Comparison of ENCODE assay signal across 1 cellular context in the genomic region with DNA sequence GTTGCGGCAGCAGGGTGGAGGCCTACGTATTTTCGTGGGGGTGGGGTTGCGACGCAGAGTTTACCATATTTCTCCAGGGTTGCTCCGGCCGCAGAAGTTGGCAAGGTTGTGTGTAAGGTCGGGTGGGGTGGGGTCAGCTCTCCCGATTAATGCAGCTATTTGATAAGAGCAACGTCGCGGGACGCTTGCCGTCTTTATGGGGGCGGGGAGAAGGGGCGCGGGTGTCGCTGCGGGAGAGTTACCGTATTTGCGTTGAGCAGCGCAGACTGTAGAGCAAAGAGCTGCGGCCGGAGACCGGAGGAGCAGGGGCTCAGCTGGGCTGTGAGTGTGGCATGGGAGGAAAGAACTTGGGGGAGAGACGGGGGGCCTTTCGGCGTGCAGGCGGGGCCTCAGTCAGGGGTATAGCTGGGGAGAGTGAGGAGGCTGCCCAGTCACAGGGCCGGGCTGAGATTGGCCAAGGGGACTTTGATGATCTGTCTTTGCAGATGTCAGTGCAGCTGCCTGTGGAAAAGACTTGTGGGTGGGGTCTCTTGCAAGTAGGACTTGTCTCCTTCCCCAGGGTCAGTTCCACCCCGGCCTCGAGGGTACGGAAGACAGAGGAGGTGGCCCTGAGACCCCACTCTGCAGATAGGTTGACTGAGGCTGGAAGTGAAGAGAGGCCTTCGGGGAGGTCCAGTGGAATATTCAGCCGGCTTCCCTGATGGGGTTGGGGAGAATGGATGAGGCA.
A peak's percentile ranks its signal among the peaks of the same experiment; 100 is the strongest.
TF ChIP-seq lines count a peak whose summit lies in the region.

No MANE protein-coding gene starts in this region.

TF ChIP-seq in K562, 482 proteins besides CTCF, POLR2A, EP300 and RAD21 (continued from another document):
- TF ChIP-seq TRIM24 (IDR thresholded peaks at IDR 0.05), result peak in 1 of 2 experiments; percentile 52; a peak in 1 of 4 replicates
- peak; percentile 3; the same call in 1 of the 2 replicates for TF ChIP-seq ZKSCAN1 (IDR thresholded peaks at IDR 0.05; ENCODE audit: low read depth, low read length)
- 0 out of 2 replicates have a peak, but pooled peaks have one; percentile 19 for TF ChIP-seq HDGF (IDR thresholded peaks at IDR 0.05)
- TF ChIP-seq, protein P1, sequence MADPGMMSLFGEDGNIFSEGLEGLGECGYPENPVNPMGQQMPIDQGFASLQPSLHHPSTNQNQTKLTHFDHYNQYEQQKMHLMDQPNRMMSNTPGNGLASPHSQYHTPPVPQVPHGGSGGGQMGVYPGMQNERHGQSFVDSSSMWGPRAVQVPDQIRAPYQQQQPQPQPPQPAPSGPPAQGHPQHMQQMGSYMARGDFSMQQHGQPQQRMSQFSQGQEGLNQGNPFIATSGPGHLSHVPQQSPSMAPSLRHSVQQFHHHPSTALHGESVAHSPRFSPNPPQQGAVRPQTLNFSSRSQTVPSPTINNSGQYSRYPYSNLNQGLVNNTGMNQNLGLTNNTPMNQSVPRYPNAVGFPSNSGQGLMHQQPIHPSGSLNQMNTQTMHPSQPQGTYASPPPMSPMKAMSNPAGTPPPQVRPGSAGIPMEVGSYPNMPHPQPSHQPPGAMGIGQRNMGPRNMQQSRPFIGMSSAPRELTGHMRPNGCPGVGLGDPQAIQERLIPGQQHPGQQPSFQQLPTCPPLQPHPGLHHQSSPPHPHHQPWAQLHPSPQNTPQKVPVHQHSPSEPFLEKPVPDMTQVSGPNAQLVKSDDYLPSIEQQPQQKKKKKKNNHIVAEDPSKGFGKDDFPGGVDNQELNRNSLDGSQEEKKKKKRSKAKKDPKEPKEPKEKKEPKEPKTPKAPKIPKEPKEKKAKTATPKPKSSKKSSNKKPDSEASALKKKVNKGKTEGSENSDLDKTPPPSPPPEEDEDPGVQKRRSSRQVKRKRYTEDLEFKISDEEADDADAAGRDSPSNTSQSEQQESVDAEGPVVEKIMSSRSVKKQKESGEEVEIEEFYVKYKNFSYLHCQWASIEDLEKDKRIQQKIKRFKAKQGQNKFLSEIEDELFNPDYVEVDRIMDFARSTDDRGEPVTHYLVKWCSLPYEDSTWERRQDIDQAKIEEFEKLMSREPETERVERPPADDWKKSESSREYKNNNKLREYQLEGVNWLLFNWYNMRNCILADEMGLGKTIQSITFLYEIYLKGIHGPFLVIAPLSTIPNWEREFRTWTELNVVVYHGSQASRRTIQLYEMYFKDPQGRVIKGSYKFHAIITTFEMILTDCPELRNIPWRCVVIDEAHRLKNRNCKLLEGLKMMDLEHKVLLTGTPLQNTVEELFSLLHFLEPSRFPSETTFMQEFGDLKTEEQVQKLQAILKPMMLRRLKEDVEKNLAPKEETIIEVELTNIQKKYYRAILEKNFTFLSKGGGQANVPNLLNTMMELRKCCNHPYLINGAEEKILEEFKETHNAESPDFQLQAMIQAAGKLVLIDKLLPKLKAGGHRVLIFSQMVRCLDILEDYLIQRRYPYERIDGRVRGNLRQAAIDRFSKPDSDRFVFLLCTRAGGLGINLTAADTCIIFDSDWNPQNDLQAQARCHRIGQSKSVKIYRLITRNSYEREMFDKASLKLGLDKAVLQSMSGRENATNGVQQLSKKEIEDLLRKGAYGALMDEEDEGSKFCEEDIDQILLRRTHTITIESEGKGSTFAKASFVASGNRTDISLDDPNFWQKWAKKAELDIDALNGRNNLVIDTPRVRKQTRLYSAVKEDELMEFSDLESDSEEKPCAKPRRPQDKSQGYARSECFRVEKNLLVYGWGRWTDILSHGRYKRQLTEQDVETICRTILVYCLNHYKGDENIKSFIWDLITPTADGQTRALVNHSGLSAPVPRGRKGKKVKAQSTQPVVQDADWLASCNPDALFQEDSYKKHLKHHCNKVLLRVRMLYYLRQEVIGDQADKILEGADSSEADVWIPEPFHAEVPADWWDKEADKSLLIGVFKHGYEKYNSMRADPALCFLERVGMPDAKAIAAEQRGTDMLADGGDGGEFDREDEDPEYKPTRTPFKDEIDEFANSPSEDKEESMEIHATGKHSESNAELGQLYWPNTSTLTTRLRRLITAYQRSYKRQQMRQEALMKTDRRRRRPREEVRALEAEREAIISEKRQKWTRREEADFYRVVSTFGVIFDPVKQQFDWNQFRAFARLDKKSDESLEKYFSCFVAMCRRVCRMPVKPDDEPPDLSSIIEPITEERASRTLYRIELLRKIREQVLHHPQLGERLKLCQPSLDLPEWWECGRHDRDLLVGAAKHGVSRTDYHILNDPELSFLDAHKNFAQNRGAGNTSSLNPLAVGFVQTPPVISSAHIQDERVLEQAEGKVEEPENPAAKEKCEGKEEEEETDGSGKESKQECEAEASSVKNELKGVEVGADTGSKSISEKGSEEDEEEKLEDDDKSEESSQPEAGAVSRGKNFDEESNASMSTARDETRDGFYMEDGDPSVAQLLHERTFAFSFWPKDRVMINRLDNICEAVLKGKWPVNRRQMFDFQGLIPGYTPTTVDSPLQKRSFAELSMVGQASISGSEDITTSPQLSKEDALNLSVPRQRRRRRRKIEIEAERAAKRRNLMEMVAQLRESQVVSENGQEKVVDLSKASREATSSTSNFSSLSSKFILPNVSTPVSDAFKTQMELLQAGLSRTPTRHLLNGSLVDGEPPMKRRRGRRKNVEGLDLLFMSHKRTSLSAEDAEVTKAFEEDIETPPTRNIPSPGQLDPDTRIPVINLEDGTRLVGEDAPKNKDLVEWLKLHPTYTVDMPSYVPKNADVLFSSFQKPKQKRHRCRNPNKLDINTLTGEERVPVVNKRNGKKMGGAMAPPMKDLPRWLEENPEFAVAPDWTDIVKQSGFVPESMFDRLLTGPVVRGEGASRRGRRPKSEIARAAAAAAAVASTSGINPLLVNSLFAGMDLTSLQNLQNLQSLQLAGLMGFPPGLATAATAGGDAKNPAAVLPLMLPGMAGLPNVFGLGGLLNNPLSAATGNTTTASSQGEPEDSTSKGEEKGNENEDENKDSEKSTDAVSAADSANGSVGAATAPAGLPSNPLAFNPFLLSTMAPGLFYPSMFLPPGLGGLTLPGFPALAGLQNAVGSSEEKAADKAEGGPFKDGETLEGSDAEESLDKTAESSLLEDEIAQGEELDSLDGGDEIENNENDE (IDR thresholded peaks at IDR 0.05; ENCODE audit: low read depth, low read length), result peak; percentile 98
- TF ChIP-seq, protein P2, sequence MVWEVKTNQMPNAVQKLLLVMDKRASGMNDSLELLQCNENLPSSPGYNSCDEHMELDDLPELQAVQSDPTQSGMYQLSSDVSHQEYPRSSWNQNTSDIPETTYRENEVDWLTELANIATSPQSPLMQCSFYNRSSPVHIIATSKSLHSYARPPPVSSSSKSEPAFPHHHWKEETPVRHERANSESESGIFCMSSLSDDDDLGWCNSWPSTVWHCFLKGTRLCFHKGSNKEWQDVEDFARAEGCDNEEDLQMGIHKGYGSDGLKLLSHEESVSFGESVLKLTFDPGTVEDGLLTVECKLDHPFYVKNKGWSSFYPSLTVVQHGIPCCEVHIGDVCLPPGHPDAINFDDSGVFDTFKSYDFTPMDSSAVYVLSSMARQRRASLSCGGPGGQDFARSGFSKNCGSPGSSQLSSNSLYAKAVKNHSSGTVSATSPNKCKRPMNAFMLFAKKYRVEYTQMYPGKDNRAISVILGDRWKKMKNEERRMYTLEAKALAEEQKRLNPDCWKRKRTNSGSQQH (CRISPR knock-in tag; IDR thresholded peaks at IDR 0.05), result no peak
- peak; percentile 61 for TF ChIP-seq SMARCE1 (IDR thresholded peaks at IDR 0.05)
- TF ChIP-seq ARHGAP35 (IDR thresholded peaks at IDR 0.05; ENCODE audit: partially characterized antibody), result peak; percentile 39
- TF ChIP-seq, protein P3, sequence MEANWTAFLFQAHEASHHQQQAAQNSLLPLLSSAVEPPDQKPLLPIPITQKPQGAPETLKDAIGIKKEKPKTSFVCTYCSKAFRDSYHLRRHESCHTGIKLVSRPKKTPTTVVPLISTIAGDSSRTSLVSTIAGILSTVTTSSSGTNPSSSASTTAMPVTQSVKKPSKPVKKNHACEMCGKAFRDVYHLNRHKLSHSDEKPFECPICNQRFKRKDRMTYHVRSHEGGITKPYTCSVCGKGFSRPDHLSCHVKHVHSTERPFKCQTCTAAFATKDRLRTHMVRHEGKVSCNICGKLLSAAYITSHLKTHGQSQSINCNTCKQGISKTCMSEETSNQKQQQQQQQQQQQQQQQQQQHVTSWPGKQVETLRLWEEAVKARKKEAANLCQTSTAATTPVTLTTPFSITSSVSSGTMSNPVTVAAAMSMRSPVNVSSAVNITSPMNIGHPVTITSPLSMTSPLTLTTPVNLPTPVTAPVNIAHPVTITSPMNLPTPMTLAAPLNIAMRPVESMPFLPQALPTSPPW (CRISPR knock-in tag; IDR thresholded peaks at IDR 0.05), result peak; percentile 50
- TF ChIP-seq YY1 (IDR thresholded peaks at IDR 0.05; ENCODE audit: borderline replicate concordance in 1 of 3, control insufficient read depth in 1 of 3, extremely low read depth in 1 of 3, insufficient read depth in 3 of 3, insufficient read length in 1 of 3, insufficient replicate concordance in 2 of 3, low read depth in 1 of 3, low read length in 2 of 3), result no peak
- TF ChIP-seq ZBTB17 (CRISPR knock-in tag; IDR thresholded peaks at IDR 0.05), result no peak
- TF ChIP-seq, protein P4, sequence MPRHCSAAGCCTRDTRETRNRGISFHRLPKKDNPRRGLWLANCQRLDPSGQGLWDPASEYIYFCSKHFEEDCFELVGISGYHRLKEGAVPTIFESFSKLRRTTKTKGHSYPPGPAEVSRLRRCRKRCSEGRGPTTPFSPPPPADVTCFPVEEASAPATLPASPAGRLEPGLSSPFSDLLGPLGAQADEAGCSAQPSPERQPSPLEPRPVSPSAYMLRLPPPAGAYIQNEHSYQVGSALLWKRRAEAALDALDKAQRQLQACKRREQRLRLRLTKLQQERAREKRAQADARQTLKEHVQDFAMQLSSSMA (CRISPR knock-in tag; IDR thresholded peaks at IDR 0.05), result no peak
- TF ChIP-seq CAMTA2 (CRISPR knock-in tag; conservative IDR thresholded peaks at IDR 0.05), result no peak
- 0 out of 2 replicates have a peak, but pooled peaks have one; percentile 45 for TF ChIP-seq ZBTB1 (CRISPR knock-in tag; IDR thresholded peaks at IDR 0.05; ENCODE audit: borderline replicate concordance, low read depth)
